ENCODE assay signal across 32 cellular contexts in the genomic region with DNA sequence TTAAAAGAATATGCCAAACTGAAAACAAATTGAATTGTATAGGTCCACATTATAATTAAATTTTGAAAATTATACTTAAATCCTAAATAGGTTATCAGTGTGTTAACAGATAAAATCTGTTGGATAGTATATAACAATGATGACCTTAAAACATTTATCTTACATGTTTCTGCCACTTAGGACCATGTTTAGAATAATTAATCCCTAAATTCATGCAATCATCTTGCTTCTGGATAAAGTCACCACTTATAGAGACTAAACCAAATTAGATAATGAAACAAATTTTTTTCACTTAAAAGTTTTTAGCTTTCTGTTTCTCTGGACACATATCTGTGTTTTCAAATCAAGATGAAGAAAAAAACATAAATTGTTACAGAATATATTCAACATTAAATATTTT.
"Had no signal": no experiment of that assay in that cellular context is flagged by ENCODE, and none has a peak within 500 bp of the region (broad histone marks: within the 10 kb centered on the region; RNA-seq: fewer than 3 reads in every experiment).

No MANE protein-coding gene starts in this region.

- H3K27me3 ChIP-seq: adrenal gland, body of pancreas, brain microvascular endothelial cell, breast epithelium had no signal

- DNase-seq: activated B cell treated with CpG ODN at 0.5 μM for 24 hours; activated CD4-positive, alpha-beta memory T cell treated with anti-CD3 and anti-CD28 coated beads for 36 hours; activated CD4-positive, alpha-beta T cell treated with anti-CD3 and anti-CD28 coated beads for 4 hours; activated CD4-positive, alpha-beta T cell treated with anti-CD3 and anti-CD28 coated beads, Interleukin-2, amount 10 ng/mL, durations not matched to agents 24 days and 14 days; activated CD4-positive, alpha-beta T cell treated with anti-CD3 and anti-CD28 coated beads, Interleukin-2, amount 50 U/mL, for 1 hour; activated CD4-positive, alpha-beta T cell treated with anti-CD3 and anti-CD28 coated beads, Interleukin-2, amount 50 U/mL, for 4 hours; activated CD4-positive, CD25-positive, alpha-beta regulatory T cell treated with anti-CD3 and anti-CD28 coated beads, Interleukin-2, amount 50 U/mL, for 72 hours; activated CD8-positive, alpha-beta memory T cell treated with anti-CD3 and anti-CD28 coated beads, Interleukin-2, amount 50 U/mL, for 4 hours; activated CD8-positive, alpha-beta T cell treated with anti-CD3 and anti-CD28 coated beads for 36 hours; activated effector memory CD4-positive, alpha-beta T cell treated with anti-CD3 and anti-CD28 coated beads, Interleukin-2, amount 50 U/mL, for 16 hours; activated gamma-delta T cell treated with Interleukin-2 at 50 U/mL for 16 hours; activated naive CD4-positive, alpha-beta T cell; activated naive CD4-positive, alpha-beta T cell treated with anti-CD3 and anti-CD28 coated beads for 36 hours; activated naive CD4-positive, alpha-beta T cell treated with anti-CD3 and anti-CD28 coated beads, Interleukin-2, amount 50 U/mL, for 16 hours; activated naive CD8-positive, alpha-beta T cell treated with anti-CD3 and anti-CD28 coated beads for 36 hours; activated T-cell treated with anti-CD3 and anti-CD28 coated beads for 4 hours; activated T-cell treated with anti-CD3 and anti-CD28 coated beads, Interleukin-2, amount 50 U/mL, for 1 hour; activated T-cell treated with anti-CD3 and anti-CD28 coated beads, Interleukin-2, amount 50 U/mL, for 4 hours; activated T-cell treated with anti-CD3 and anti-CD28 coated beads, Interleukin-2, amount 50 U/mL, for 72 hours; adrenal gland; amniotic stem cell; aorta; body of pancreas; brain microvascular endothelial cell; central memory CD4-positive, alpha-beta T cell; T-helper 2 cell; T-helper 9 cell had no signal

- H3K9me3 ChIP-seq: adrenal gland, body of pancreas, breast epithelium had no signal

- H3K4me1 ChIP-seq: adrenal gland, body of pancreas, breast epithelium had no signal

- H3K36me3 ChIP-seq: adrenal gland, brain microvascular endothelial cell, breast epithelium had no signal

- ATAC-seq: activated CD8-positive, alpha-beta T cell treated with anti-CD3 and anti-CD28 coated beads for 36 hours; activated naive CD4-positive, alpha-beta T cell treated with anti-CD3 and anti-CD28 coated beads, Interleukin-2, amount 50 U/mL, for 72 hours; activated T-cell treated with anti-CD3 and anti-CD28 coated beads, Interleukin-2, amount 50 U/mL, for 4 hours; activated T-cell treated with anti-CD3 and anti-CD28 coated beads, Interleukin-2, amount 50 U/mL, for 72 hours; activated T-helper 17 cell treated with anti-CD3 and anti-CD28 coated beads, Interleukin-2, amount 50 U/mL, for 72 hours; body of pancreas had no signal

- H3K27ac ChIP-seq: adrenal gland, body of pancreas, brain microvascular endothelial cell, breast epithelium, VCaP had no signal

- H3K4me3 ChIP-seq: adrenal gland, body of pancreas, breast epithelium had no signal

- FAIRE-seq: astrocyte had no signal
